ENCODE assay signal across 8 cellular contexts in the genomic region with DNA sequence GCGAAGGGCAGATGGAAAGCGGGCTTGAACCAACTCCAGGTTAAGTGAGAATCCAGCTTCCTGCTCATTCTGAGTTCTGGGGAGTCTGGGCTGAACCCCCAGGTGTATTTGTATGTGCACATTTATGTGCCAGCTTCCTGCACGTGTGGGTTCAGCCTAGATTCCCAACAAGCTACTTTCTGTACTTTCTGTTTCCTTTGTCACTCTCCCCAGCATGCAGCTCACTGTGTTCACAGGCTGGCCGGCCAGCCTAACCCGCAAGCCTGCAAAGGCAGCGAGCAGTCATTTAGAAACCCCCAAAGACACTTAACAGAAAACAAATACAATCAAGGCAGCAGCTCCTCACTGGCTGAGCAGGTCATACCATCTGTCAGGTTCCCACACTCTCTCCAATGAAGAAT. TPM values are rescaled to one million over a fixed set of nuclear protein-coding genes. Genes with fewer than 3 reads are reported as not detected.
DNase-seq lines count a peak whose midpoint lies in the region; ATAC-seq, FAIRE-seq and TF ChIP-seq lines count a peak whose summit lies in the region.

No MANE protein-coding gene starts in this region.

- peak; percentile 41 for TF ChIP-seq POLR2A in GM18951 (IDR thresholded peaks at IDR 0.05; ENCODE audit: extremely low read depth, insufficient read depth, insufficient read length)

- in situ Hi-C loops in GM18951 (cut with MboI; ENCODE audit: low sequenced_read_pairs, unreplicated experiment): no loop called here
- in situ Hi-C loops in ACHN (cut with HindIII; ENCODE audit: low pct_ligation_motif_present, low pct_unique_long_range_greater_than_20kb, low sequenced_read_pairs): no loop called here

- FAIRE-seq in frontal cortex (lab: Jason Lieb, UNC): no peak

- peak; percentile 52 for ATAC-seq in HG02840 (IDR thresholded peaks at IDR 0.05; ENCODE audit: low FRiP score, unreplicated experiment)

- DNase-seq in activated CD4-positive, alpha-beta T cell treated with anti-CD3 and anti-CD28 coated beads, Interleukin-2, amount 50 U/mL, for 48 hours: peak; percentile 61 to 72
- DNase-seq in stimulated activated CD4-positive, alpha-beta T cell treated with anti-CD3 and anti-CD28 coated beads, Interleukin-2, amount 100 ng/mL, for 48 hours: peak; percentile 41 to 49
- DNase-seq in OCI-M1 (lab: John Stamatoyannopoulos, UW): no peak
- no peak for DNase-seq in cerebellum (ENCODE audit: low spot score)
- DNase-seq in ACHN: no peak
- DNase-seq in frontal cortex (ENCODE audit: low spot score in 2 of 2): no peak

RNA-seq across cellular contexts. Expression of gene IL19, which starts 1.2 kb away (rescaled TPM):
- not detected for total RNA-seq in cerebellum
- total RNA-seq in frontal cortex: not detected

RNA-seq across cellular contexts. Expression of gene IL10, which starts 3.0 kb away (rescaled TPM):
- total RNA-seq in cerebellum: 0.18 TPM
- 0.41 TPM for total RNA-seq in frontal cortex

Comparison
In these comparisons a context has a peak if more than half of its experiments do, and no peak if none do; other contexts are left out.
1. DNase-seq: peak in activated CD4-positive, alpha-beta T cell treated with anti-CD3 and anti-CD28 coated beads, Interleukin-2, amount 50 U/mL, for 48 hours (2 of 2) and stimulated activated CD4-positive, alpha-beta T cell treated with anti-CD3 and anti-CD28 coated beads, Interleukin-2, amount 100 ng/mL, for 48 hours (2 of 2); none in OCI-M1 (single experiment), cerebellum (single experiment), ACHN (single experiment) and frontal cortex (0 of 2).